8 cellular contexts compared by ENCODE assay signal in genomic region chr10:86100581-86101061, GRCh38.
A peak's percentile ranks its signal among the peaks of the same experiment; 100 is the strongest.
DNase-seq lines count a peak whose midpoint lies in the region; ATAC-seq, FAIRE-seq and TF ChIP-seq lines count a peak whose summit lies in the region.

No MANE protein-coding gene starts in this region.

- ATAC-seq in A549 (peak; percentile 77 to 93; a peak in 4 of 6 replicates), HG02763 (IDR thresholded peaks at IDR 0.05; ENCODE audit: unreplicated experiment) (no peak)

- no peak overlapping the region for H2AFZ ChIP-seq in osteoblast (ENCODE audit: low read length)

- H3K27ac ChIP-seq in A549 (no peak overlapping the region), HEK293 (ENCODE audit: extremely low read depth, low read depth, low read length) (no peak overlapping the region), coronary artery (no peak overlapping the region), osteoblast (ENCODE audit: low read depth, low read length) (no peak overlapping the region), tibial artery (no peak overlapping the region)

- H3K36me3 ChIP-seq in HEK293 (ENCODE audit: control insufficient read depth in 2 of 2, insufficient read depth in 1 of 2, low read length in 2 of 2) (no peaks in the 10 kb centered on the region), osteoblast (ENCODE audit: insufficient read depth, low read length) (no peaks in the 10 kb centered on the region), tibial artery (no peaks in the 10 kb centered on the region)

- WGBS in A549 (ENCODE audit: missing lambda C conversion rate) = 7% methylated on average over 5 of the region's 5 CpGs

- DNase-seq in A549 (ENCODE audit: low read depth in 1 of 2, low spot score in 1 of 2) (peak; percentile 47 to 58), GDM1 (lab: John Stamatoyannopoulos, UW) (peak; percentile 41), NCI-H1436 treated with DMSO at 0.1 percent for 48 hours (lab: John Stamatoyannopoulos, UW) (peak; percentile 13), coronary artery (ENCODE audit: low spot score) (peak; percentile 33), osteoblast (ENCODE audit: insufficient read length, low spot score, missing footprints) (no peak), tibial artery (no peak)

- CTCF ChIA-PET in A549 (lab: Yijun Ruan, JAX) = interaction anchor here (0.8 to 1.8 kb wide), 4 partner anchors 10 to 264 kb away, joined by 3 to 6 read pairs (median 4); no protein-coding TSS in a partner anchor
- CTCF ChIA-PET in HEK293 (lab: Yijun Ruan, JAX) = interaction anchor here (0.6 to 1.5 kb wide), 13 partner anchors 9 to 1088 kb away, joined by 3 to 6 read pairs (median 4); no protein-coding TSS in a partner anchor

- TF ChIP-seq CTCF in A549 (IDR thresholded peaks at IDR 0.05) = peak; percentile 36; the same call in 2 of the 3 replicates
- TF ChIP-seq CTCF in HEK293 (tag by site-specific recombination; IDR thresholded peaks at IDR 0.05) = 0 out of 2 replicates have a peak, but pooled peaks have one; percentile 34
- TF ChIP-seq CTCF in coronary artery (IDR thresholded peaks at IDR 0.05) = no peak
- peak; percentile 32 for TF ChIP-seq CTCF in osteoblast (IDR thresholded peaks at IDR 0.05; ENCODE audit: extremely low read depth, low read depth, low read length)
- no peak for TF ChIP-seq CTCF in tibial artery (IDR thresholded peaks at IDR 0.05)

- H4K20me1 ChIP-seq in osteoblast (ENCODE audit: insufficient read depth, low read length) = no peaks in the 10 kb centered on the region

- POLR2A ChIA-PET in A549 (lab: Yijun Ruan, JAX) = no interaction called here
- POLR2A ChIA-PET in HEK293 (lab: Yijun Ruan, JAX) = no interaction called here

- no peak for FAIRE-seq in A549 (lab: Jason Lieb, UNC)

- peak; percentile 25 to 69; a peak in 3 of 5 replicates for TF ChIP-seq RAD21 in A549 (conservative IDR thresholded peaks at IDR 0.05 in 1 of 2, IDR thresholded peaks at IDR 0.05 in 1 of 2)

- intact Hi-C loops in tibial artery (cut with DNase I; ENCODE audit: low total_unique reads) = no loop called here

- H3K4me1 ChIP-seq in A549 (no peaks in the 10 kb centered on the region), HEK293 (ENCODE audit: control insufficient read depth, insufficient read depth, low read length) (no peaks in the 10 kb centered on the region), osteoblast (ENCODE audit: insufficient read depth, low read length) (no peaks in the 10 kb centered on the region), tibial artery (no peaks in the 10 kb centered on the region)

- H3K27me3 ChIP-seq in osteoblast (ENCODE audit: insufficient read depth, low read length) = no peaks in the 10 kb centered on the region
- H3K27me3 ChIP-seq in tibial artery = no peaks in the 10 kb centered on the region

- H3K79me2 ChIP-seq in osteoblast (ENCODE audit: insufficient read depth, low read length) = no peaks in the 10 kb centered on the region

- no peaks in the 10 kb centered on the region for H3K9me3 ChIP-seq in A549
- H3K9me3 ChIP-seq in HEK293 (ENCODE audit: control insufficient read depth, insufficient read depth, low read depth, low read length) = no peaks in the 10 kb centered on the region
- no peaks in the 10 kb centered on the region for H3K9me3 ChIP-seq in osteoblast (ENCODE audit: low read depth, low read length)
- H3K9me3 ChIP-seq in tibial artery = no peaks in the 10 kb centered on the region

- H3K4me3 ChIP-seq in A549 = no peak overlapping the region
- H3K4me3 ChIP-seq in HEK293 (ENCODE audit: low read depth, low read length) = no peak overlapping the region
- no peak overlapping the region for H3K4me3 ChIP-seq in coronary artery
- H3K4me3 ChIP-seq in osteoblast (ENCODE audit: insufficient read depth, low read length) = no peak overlapping the region
- H3K4me3 ChIP-seq in tibial artery = no peak overlapping the region

- H3K4me2 ChIP-seq in A549 = no peak overlapping the region
- H3K4me2 ChIP-seq in osteoblast (ENCODE audit: insufficient read depth, low read length) = no peak overlapping the region

- TF ChIP-seq EP300 in A549 (IDR thresholded peaks at IDR 0.05) = no peak

- no peak for TF ChIP-seq POLR2A in A549 (IDR thresholded peaks at IDR 0.05; ENCODE audit: low read length)

TF ChIP-seq in A549, 52 proteins besides CTCF, POLR2A, EP300 and RAD21:
- TF ChIP-seq HEYL (CRISPR knock-in tag; IDR thresholded peaks at IDR 0.05) (no peak), SMC3 (IDR thresholded peaks at IDR 0.05) (peak; percentile 24; the same call in 1 of the 3 replicates)

TF ChIP-seq in HEK293, 187 proteins besides CTCF, POLR2A, EP300 and RAD21 (continues in another document):
- TF ChIP-seq ZBTB21 (tag by site-specific recombination; IDR thresholded peaks at IDR 0.05) (no peak), SCRT1 (tag by site-specific recombination; IDR thresholded peaks at IDR 0.05; ENCODE audit: borderline replicate concordance) (0 out of 2 replicates have a peak, but pooled peaks have one; percentile 16), PATZ1 (tag by site-specific recombination; IDR thresholded peaks at IDR 0.05) (no peak), ZNF704 (tag by site-specific recombination; IDR thresholded peaks at IDR 0.05) (no peak), ZNF654 (tag by site-specific recombination; IDR thresholded peaks at IDR 0.05; ENCODE audit: low read depth) (peak; percentile 53), ZNF677 (tag by site-specific recombination; IDR thresholded peaks at IDR 0.05) (no peak), ZNF596 (tag by site-specific recombination; IDR thresholded peaks at IDR 0.05) (no peak), ZNF501 (tag by site-specific recombination; IDR thresholded peaks at IDR 0.05) (no peak), ZNF132 (tag by site-specific recombination; IDR thresholded peaks at IDR 0.05; ENCODE audit: borderline replicate concordance) (no peak), ZNF623 (tag by site-specific recombination; IDR thresholded peaks at IDR 0.05) (no peak), SCRT2 (tag by site-specific recombination; IDR thresholded peaks at IDR 0.05) (peak; percentile 66; the same call in 1 of the 2 replicates), ZNF692 (tag by site-specific recombination; IDR thresholded peaks at IDR 0.05) (no peak), ZBTB26 (tag by site-specific recombination; optimal IDR thresholded peaks at IDR 0.05) (no peak), KLF7 (tag by site-specific recombination; IDR thresholded peaks at IDR 0.05; ENCODE audit: borderline replicate concordance) (no peak), ZNF785 (tag by site-specific recombination; IDR thresholded peaks at IDR 0.05) (no peak), ZBTB17 (tag by site-specific recombination; IDR thresholded peaks at IDR 0.05) (no peak), ZNF600 (tag by site-specific recombination; IDR thresholded peaks at IDR 0.05) (0 out of 2 replicates have a peak, but pooled peaks have one; percentile 15), ZNF2 (tag by site-specific recombination; IDR thresholded peaks at IDR 0.05) (peak; percentile 95)

Comparison
In these comparisons a context has a peak if more than half of its experiments do, and no peak if none do; other contexts are left out.
1. DNase-seq: peak in A549 (2 of 2), GDM1 (single experiment), NCI-H1436 treated with DMSO at 0.1 percent for 48 hours (single experiment) and coronary artery (single experiment); none in osteoblast (single experiment) and tibial artery (0 of 2).
2. CTCF ChIP-seq: peak in A549 (single experiment), HEK293 (single experiment) and osteoblast (single experiment); none in coronary artery (single experiment) and tibial artery (0 of 2).
3. Of the 5 proteins assayed by ChIP-seq in both HEK293 and A549: peak only in HEK293: none; only in A549: none; in both: CTCF; in neither: 4.